1 cellular context compared by ENCODE assay signal in genomic region chr2:215982465-215982875, GRCh38.
A peak's percentile ranks its signal among the peaks of the same experiment; 100 is the strongest.
TF ChIP-seq lines count a peak whose summit lies in the region.

No MANE protein-coding gene starts in this region.

TF ChIP-seq in HepG2, 621 proteins besides CTCF, POLR2A, EP300 and RAD21 (continued from another document and continues in another):
- TF ChIP-seq SMARCC2 (IDR thresholded peaks at IDR 0.05) = peak; percentile 87; the same call in 1 of the 2 replicates
- no peak for TF ChIP-seq SETDB1 (CRISPR knock-in tag; IDR thresholded peaks at IDR 0.05; ENCODE audit: borderline replicate concordance)
- TF ChIP-seq ELF1 (CRISPR knock-in tag; IDR thresholded peaks at IDR 0.05) = 0 out of 2 replicates have a peak, but pooled peaks have one; percentile 23
- peak; percentile 59; the same call in 1 of the 2 replicates for TF ChIP-seq FOXO1 (CRISPR knock-in tag; IDR thresholded peaks at IDR 0.05)
- TF ChIP-seq AGO1 (IDR thresholded peaks at IDR 0.05; ENCODE audit: low read depth, low read length, poor library complexity, severe bottlenecking) = no peak
- no peak for TF ChIP-seq ZNF337 (CRISPR knock-in tag; IDR thresholded peaks at IDR 0.05; ENCODE audit: borderline replicate concordance, low read depth)
- no peak for TF ChIP-seq GZF1 (CRISPR knock-in tag; IDR thresholded peaks at IDR 0.05)
- TF ChIP-seq REPIN1 (CRISPR knock-in tag; IDR thresholded peaks at IDR 0.05; ENCODE audit: borderline replicate concordance, low read depth) = 0 out of 2 replicates have a peak, but pooled peaks have one; percentile 21
- no peak for TF ChIP-seq ZNF343 (CRISPR knock-in tag; IDR thresholded peaks at IDR 0.05)
- no peak for TF ChIP-seq SOX13 (IDR thresholded peaks at IDR 0.05)
- peak in 1 of 2 experiments; percentile 62; a peak in 1 of 4 replicates for TF ChIP-seq SOX13 (CRISPR knock-in tag; conservative IDR thresholded peaks at IDR 0.05 in 1 of 2, IDR thresholded peaks at IDR 0.05 in 1 of 2)
- TF ChIP-seq, protein P1, sequence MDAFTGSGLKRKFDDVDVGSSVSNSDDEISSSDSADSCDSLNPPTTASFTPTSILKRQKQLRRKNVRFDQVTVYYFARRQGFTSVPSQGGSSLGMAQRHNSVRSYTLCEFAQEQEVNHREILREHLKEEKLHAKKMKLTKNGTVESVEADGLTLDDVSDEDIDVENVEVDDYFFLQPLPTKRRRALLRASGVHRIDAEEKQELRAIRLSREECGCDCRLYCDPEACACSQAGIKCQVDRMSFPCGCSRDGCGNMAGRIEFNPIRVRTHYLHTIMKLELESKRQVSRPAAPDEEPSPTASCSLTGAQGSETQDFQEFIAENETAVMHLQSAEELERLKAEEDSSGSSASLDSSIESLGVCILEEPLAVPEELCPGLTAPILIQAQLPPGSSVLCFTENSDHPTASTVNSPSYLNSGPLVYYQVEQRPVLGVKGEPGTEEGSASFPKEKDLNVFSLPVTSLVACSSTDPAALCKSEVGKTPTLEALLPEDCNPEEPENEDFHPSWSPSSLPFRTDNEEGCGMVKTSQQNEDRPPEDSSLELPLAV (CRISPR knock-in tag; conservative IDR thresholded peaks at IDR 0.05; ENCODE audit: low read depth) = no peak
- TF ChIP-seq ZC3H4 (CRISPR knock-in tag; IDR thresholded peaks at IDR 0.05; ENCODE audit: borderline replicate concordance) = no peak
- no peak for TF ChIP-seq ZNF383 (CRISPR knock-in tag; IDR thresholded peaks at IDR 0.05; ENCODE audit: borderline replicate concordance)
- peak; percentile 88; the same call in 1 of the 2 replicates for TF ChIP-seq JUN (CRISPR knock-in tag; IDR thresholded peaks at IDR 0.05)
- TF ChIP-seq POLR2G (IDR thresholded peaks at IDR 0.05; ENCODE audit: low read depth, low read length) = no peak
- TF ChIP-seq SALL1 (CRISPR knock-in tag; IDR thresholded peaks at IDR 0.05) = 0 out of 2 replicates have a peak, but pooled peaks have one; percentile 43
- TF ChIP-seq DRAP1 (CRISPR knock-in tag; IDR thresholded peaks at IDR 0.05) = peak; percentile 54; the same call in 1 of the 2 replicates
- TF ChIP-seq ZNF572 (CRISPR knock-in tag; IDR thresholded peaks at IDR 0.05) = no peak
- TF ChIP-seq ZNF350 (CRISPR knock-in tag; IDR thresholded peaks at IDR 0.05; ENCODE audit: borderline replicate concordance, low read depth) = no peak
- TF ChIP-seq NR2C2 (CRISPR knock-in tag; IDR thresholded peaks at IDR 0.05; ENCODE audit: borderline replicate concordance) = no peak
- TF ChIP-seq, protein P2, sequence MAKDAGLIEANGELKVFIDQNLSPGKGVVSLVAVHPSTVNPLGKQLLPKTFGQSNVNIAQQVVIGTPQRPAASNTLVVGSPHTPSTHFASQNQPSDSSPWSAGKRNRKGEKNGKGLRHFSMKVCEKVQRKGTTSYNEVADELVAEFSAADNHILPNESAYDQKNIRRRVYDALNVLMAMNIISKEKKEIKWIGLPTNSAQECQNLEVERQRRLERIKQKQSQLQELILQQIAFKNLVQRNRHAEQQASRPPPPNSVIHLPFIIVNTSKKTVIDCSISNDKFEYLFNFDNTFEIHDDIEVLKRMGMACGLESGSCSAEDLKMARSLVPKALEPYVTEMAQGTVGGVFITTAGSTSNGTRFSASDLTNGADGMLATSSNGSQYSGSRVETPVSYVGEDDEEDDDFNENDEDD (CRISPR knock-in tag; IDR thresholded peaks at IDR 0.05; ENCODE audit: borderline replicate concordance) = no peak
- 0 out of 2 replicates have a peak, but pooled peaks have one; percentile 37 for TF ChIP-seq ZNF784 (CRISPR knock-in tag; IDR thresholded peaks at IDR 0.05; ENCODE audit: borderline replicate concordance)
- TF ChIP-seq TBL1XR1 (IDR thresholded peaks at IDR 0.05; ENCODE audit: borderline replicate concordance, low read length, partially characterized antibody) = peak; percentile 49
- no peak for TF ChIP-seq NCOA1 (CRISPR knock-in tag; IDR thresholded peaks at IDR 0.05)
- TF ChIP-seq ZFP41 (CRISPR knock-in tag; IDR thresholded peaks at IDR 0.05; ENCODE audit: borderline replicate concordance) = no peak
- no peak for TF ChIP-seq ZNF776 (CRISPR knock-in tag; IDR thresholded peaks at IDR 0.05)
- TF ChIP-seq ZNF562 (CRISPR knock-in tag; IDR thresholded peaks at IDR 0.05; ENCODE audit: borderline replicate concordance) = no peak
- TF ChIP-seq ZNF138 (CRISPR knock-in tag; IDR thresholded peaks at IDR 0.05; ENCODE audit: low read depth) = no peak
- TF ChIP-seq KLF6 (CRISPR knock-in tag; IDR thresholded peaks at IDR 0.05) = no peak
- peak; percentile 77 for TF ChIP-seq JUND (CRISPR knock-in tag; IDR thresholded peaks at IDR 0.05)
- TF ChIP-seq MEIS2 (CRISPR knock-in tag; IDR thresholded peaks at IDR 0.05) = peak; percentile 82; the same call in 1 of the 2 replicates
- TF ChIP-seq PHB2 (IDR thresholded peaks at IDR 0.05; ENCODE audit: partially characterized antibody) = no peak
- no peak for TF ChIP-seq DNMT1 (CRISPR knock-in tag; IDR thresholded peaks at IDR 0.05)
- TF ChIP-seq ARNTL (CRISPR knock-in tag; IDR thresholded peaks at IDR 0.05) = no peak
- TF ChIP-seq ZNF232 (CRISPR knock-in tag; IDR thresholded peaks at IDR 0.05; ENCODE audit: borderline replicate concordance) = no peak
- no peak for TF ChIP-seq SPEN (CRISPR knock-in tag; IDR thresholded peaks at IDR 0.05; ENCODE audit: low read depth)
- TF ChIP-seq XRCC5 (optimal IDR thresholded peaks at IDR 0.05; ENCODE audit: low read length) = peak; percentile 67
- no peak for TF ChIP-seq HNRNPLL (IDR thresholded peaks at IDR 0.05; ENCODE audit: low read depth, low read length, poor library complexity, severe bottlenecking)
- TF ChIP-seq, protein P3, sequence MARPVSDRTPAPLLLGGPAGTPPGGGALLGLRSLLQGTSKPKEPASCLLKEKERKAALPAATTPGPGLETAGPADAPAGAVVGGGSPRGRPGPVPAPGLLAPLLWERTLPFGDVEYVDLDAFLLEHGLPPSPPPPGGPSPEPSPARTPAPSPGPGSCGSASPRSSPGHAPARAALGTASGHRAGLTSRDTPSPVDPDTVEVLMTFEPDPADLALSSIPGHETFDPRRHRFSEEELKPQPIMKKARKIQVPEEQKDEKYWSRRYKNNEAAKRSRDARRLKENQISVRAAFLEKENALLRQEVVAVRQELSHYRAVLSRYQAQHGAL (CRISPR knock-in tag; IDR thresholded peaks at IDR 0.05; ENCODE audit: not compliant biosample characterization) = no peak
- TF ChIP-seq, protein P4, sequence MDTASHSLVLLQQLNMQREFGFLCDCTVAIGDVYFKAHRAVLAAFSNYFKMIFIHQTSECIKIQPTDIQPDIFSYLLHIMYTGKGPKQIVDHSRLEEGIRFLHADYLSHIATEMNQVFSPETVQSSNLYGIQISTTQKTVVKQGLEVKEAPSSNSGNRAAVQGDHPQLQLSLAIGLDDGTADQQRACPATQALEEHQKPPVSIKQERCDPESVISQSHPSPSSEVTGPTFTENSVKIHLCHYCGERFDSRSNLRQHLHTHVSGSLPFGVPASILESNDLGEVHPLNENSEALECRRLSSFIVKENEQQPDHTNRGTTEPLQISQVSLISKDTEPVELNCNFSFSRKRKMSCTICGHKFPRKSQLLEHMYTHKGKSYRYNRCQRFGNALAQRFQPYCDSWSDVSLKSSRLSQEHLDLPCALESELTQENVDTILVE (CRISPR knock-in tag; IDR thresholded peaks at IDR 0.05) = peak; percentile 57; the same call in 1 of the 2 replicates
- TF ChIP-seq ZNF589 (CRISPR knock-in tag; conservative IDR thresholded peaks at IDR 0.05) = no peak
- no peak for TF ChIP-seq FLYWCH1 (CRISPR knock-in tag; IDR thresholded peaks at IDR 0.05)
- peak; percentile 53; the same call in 1 of the 2 replicates for TF ChIP-seq SIX1 (CRISPR knock-in tag; IDR thresholded peaks at IDR 0.05; ENCODE audit: borderline replicate concordance)
- TF ChIP-seq RNF219 (CRISPR knock-in tag; IDR thresholded peaks at IDR 0.05) = no peak
- no peak for TF ChIP-seq SIN3B (IDR thresholded peaks at IDR 0.05; ENCODE audit: low read length)
- TF ChIP-seq ZNF841 (CRISPR knock-in tag; IDR thresholded peaks at IDR 0.05; ENCODE audit: borderline replicate concordance) = no peak
- no peak for TF ChIP-seq ISL2 (CRISPR knock-in tag; IDR thresholded peaks at IDR 0.05)
- TF ChIP-seq ZMYM4 (CRISPR knock-in tag; IDR thresholded peaks at IDR 0.05) = peak; percentile 84
- TF ChIP-seq TOE1 (CRISPR knock-in tag; IDR thresholded peaks at IDR 0.05) = no peak
- no peak for TF ChIP-seq AKNA (CRISPR knock-in tag; IDR thresholded peaks at IDR 0.05; ENCODE audit: borderline replicate concordance)
- TF ChIP-seq CBX1 (IDR thresholded peaks at IDR 0.05; ENCODE audit: low read depth) = no peak
- TF ChIP-seq THAP8 (CRISPR knock-in tag; IDR thresholded peaks at IDR 0.05; ENCODE audit: borderline replicate concordance) = no peak
- TF ChIP-seq SP4 (CRISPR knock-in tag; IDR thresholded peaks at IDR 0.05) = no peak
- TF ChIP-seq, protein P5, sequence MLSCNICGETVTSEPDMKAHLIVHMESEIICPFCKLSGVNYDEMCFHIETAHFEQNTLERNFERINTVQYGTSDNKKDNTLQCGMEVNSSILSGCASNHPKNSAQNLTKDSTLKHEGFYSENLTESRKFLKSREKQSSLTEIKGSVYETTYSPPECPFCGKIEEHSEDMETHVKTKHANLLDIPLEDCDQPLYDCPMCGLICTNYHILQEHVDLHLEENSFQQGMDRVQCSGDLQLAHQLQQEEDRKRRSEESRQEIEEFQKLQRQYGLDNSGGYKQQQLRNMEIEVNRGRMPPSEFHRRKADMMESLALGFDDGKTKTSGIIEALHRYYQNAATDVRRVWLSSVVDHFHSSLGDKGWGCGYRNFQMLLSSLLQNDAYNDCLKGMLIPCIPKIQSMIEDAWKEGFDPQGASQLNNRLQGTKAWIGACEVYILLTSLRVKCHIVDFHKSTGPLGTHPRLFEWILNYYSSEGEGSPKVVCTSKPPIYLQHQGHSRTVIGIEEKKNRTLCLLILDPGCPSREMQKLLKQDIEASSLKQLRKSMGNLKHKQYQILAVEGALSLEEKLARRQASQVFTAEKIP (CRISPR knock-in tag; IDR thresholded peaks at IDR 0.05; ENCODE audit: borderline replicate concordance) = no peak
